ENCODE assay signal across 18 cellular contexts in the genomic region with DNA sequence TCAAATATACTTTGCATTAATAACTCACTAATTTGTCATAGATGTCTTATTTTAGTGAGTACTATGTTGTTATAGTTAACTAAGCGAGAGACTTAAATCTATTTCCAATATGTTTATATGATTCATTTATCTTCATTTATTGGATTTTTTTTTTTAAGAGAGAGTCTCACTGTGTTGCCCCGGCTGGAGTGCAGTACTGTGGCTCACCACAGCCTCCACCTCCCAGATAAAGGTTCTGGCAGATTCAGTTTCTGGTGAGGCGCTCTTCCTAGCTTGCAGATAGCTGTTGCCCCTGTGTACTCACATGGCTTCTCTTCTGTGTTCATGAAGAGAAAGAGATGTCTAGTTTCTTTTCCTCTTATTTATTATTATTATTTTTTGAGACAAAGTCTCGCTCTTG. TPM values are rescaled to one million over a fixed set of nuclear protein-coding genes. Genes with fewer than 3 reads are reported as not detected.
DNase-seq lines count a peak whose midpoint lies in the region; ATAC-seq, FAIRE-seq and TF ChIP-seq lines count a peak whose summit lies in the region.
"Had no signal": no experiment of that assay in that cellular context is flagged by ENCODE, and none has a peak within 500 bp of the region (broad histone marks: within the 10 kb centered on the region; RNA-seq: fewer than 3 reads in every experiment).

No MANE protein-coding gene starts in this region.

- BruUV-seq in IMR-90 (replicated peaks; lab: Mats Ljungman, UMichigan) = no TSS peak
- no TSS peak for BruUV-seq in K562 (replicated peaks; lab: Mats Ljungman, UMichigan)

- CTCF ChIA-PET in HEK293 (lab: Yijun Ruan, JAX) (interaction anchor here (1.1 kb wide), 1 partner anchor 224 kb away, joined by 4 read pairs; no protein-coding TSS in a partner anchor), IMR-90 (lab: Yijun Ruan, JAX) (interaction anchor here (0.8 kb wide), 1 partner anchor 33 kb away, joined by 4 read pairs; no protein-coding TSS in a partner anchor), K562 (lab: Yijun Ruan, JAX; ENCODE audit: low intra/inter-chr PET ratio) (no interaction called here)

- in situ Hi-C loops in IMR-90 (cut with MboI; ENCODE audit: low sequenced_read_pairs) = no loop called here
- in situ Hi-C loops in K562 (cut with MboI) = no loop called here
- in situ Hi-C loops in G401 (cut with HindIII; ENCODE audit: low sequenced_read_pairs) = no loop called here

- H3K27ac ChIP-seq in HEK293 (ENCODE audit: extremely low read depth, low read depth, low read length) (no peak overlapping the region), IMR-90 (ENCODE audit: insufficient read depth, low read length) (no peak overlapping the region), K562 (ENCODE audit: extremely low read depth, low read depth, low read length) (no peak overlapping the region)

- no peak for TF ChIP-seq RAD21 in IMR-90 (IDR thresholded peaks at IDR 0.05; ENCODE audit: low read length)
- no peak for TF ChIP-seq RAD21 in K562 (CRISPR knock-in tag; conservative IDR thresholded peaks at IDR 0.05 in 1 of 2, IDR thresholded peaks at IDR 0.05 in 1 of 2)

- intact Hi-C loops in IMR-90 (cut with micrococcal nuclease) = no loop called here
- intact Hi-C loops in K562 (cut with micrococcal nuclease) = no loop called here

- dilution Hi-C loops in IMR-90 (cut with HindIII; ENCODE audit: low sequenced_read_pairs, unreplicated experiment) = no loop called here

- DNase-seq in IMR-90 (no peak), K562 (ENCODE audit: extremely low read depth in 1 of 4, low spot score in 3 of 4) (no peak), G401 (ENCODE audit: low spot score) (no peak), cerebellum (ENCODE audit: low spot score) (no peak)
- DNase-seq: C1 segment of cervical spinal cord; Calu3; CD4-positive, alpha-beta memory T cell; COR-L47; DMS53; DMS79 treated with DMSO at 0.1 percent for 48 hours; GM23248; H7 had no signal

- peak overlapping the region; percentile 11; the same call in 1 of the 2 replicates for H2BK120ac ChIP-seq in IMR-90 (ENCODE audit: low read depth, low read length)

- no peaks in the 10 kb centered on the region for H3K79me2 ChIP-seq in K562 (ENCODE audit: control insufficient read depth, insufficient read depth, low read length)

- no peak overlapping the region; the same call in 1 of the 2 replicates for H3K18ac ChIP-seq in IMR-90 (ENCODE audit: low read depth, low read length)

- H2AK5ac ChIP-seq in IMR-90 (ENCODE audit: low read depth, low read length) = peak overlapping the region; percentile 51; the same call in 1 of the 2 replicates

- H3K36me3 ChIP-seq in HEK293 (ENCODE audit: control insufficient read depth in 2 of 2, insufficient read depth in 1 of 2, low read length in 2 of 2) (no peaks in the 10 kb centered on the region), IMR-90 (ENCODE audit: control insufficient read depth, insufficient read depth, low read length) (no peaks in the 10 kb centered on the region), K562 (ENCODE audit: control insufficient read depth, insufficient read depth, low read length) (no peaks in the 10 kb centered on the region)

- H3K9me1 ChIP-seq in IMR-90 (ENCODE audit: insufficient read depth, low read length) (peaks cover 3% of the 10 kb centered on the region; the same call in 1 of the 2 replicates), K562 (ENCODE audit: control insufficient read depth, insufficient read depth, low read length) (no peaks in the 10 kb centered on the region)

- H2AK9ac ChIP-seq in IMR-90 (replicated peaks; ENCODE audit: low read depth, low read length, poor library complexity) = no peak overlapping the region

- H3K4me2 ChIP-seq in IMR-90 (ENCODE audit: low read depth, low read length) = no peak overlapping the region
- no peak overlapping the region for H3K4me2 ChIP-seq in K562 (ENCODE audit: insufficient read depth, low read length)

- H3K14ac ChIP-seq in IMR-90 (replicated peaks; ENCODE audit: low read depth, low read length) = no peak overlapping the region

- no peak for TF ChIP-seq EP300 in K562 (IDR thresholded peaks at IDR 0.05; ENCODE audit: low read length)

- H3K4me1 ChIP-seq in HEK293 (ENCODE audit: control insufficient read depth, insufficient read depth, low read length) = no peaks in the 10 kb centered on the region
- H3K4me1 ChIP-seq in IMR-90 (ENCODE audit: control insufficient read depth, insufficient read depth, low read length) = no peaks in the 10 kb centered on the region; the same call in 1 of the 2 replicates
- H3K4me1 ChIP-seq in K562 (replicated peaks in 1 of 2; ENCODE audit: control insufficient read depth in 2 of 2, insufficient read depth in 2 of 2, low read length in 2 of 2) = peaks cover 0 to 2% of the 10 kb centered on the region in 2 experiments; a peak in 1 of 5 replicates

- no peak overlapping the region for H3K23ac ChIP-seq in IMR-90 (ENCODE audit: low read depth, low read length)

- POLR2A ChIA-PET in HEK293 (lab: Yijun Ruan, JAX) = no interaction called here
- POLR2A ChIA-PET in IMR-90 (lab: Charles Lee; ENCODE audit: unreplicated experiment) = no interaction called here
- POLR2A ChIA-PET in K562 (lab: Yijun Ruan, JAX) = no interaction called here

- TF ChIP-seq POLR2A in IMR-90 (IDR thresholded peaks at IDR 0.05; ENCODE audit: low read depth, low read length) = no peak
- TF ChIP-seq POLR2A in K562 (conservative IDR thresholded peaks at IDR 0.05) = no peak

- H4K20me1 ChIP-seq in IMR-90 (ENCODE audit: insufficient read depth, low read length) (no peaks in the 10 kb centered on the region), K562 (replicated peaks; ENCODE audit: control insufficient read depth, insufficient read depth, low read length) (no peaks in the 10 kb centered on the region)

- H4K5ac ChIP-seq in IMR-90 (ENCODE audit: low read depth, low read length) = no peak overlapping the region

- no peak overlapping the region for H3K9ac ChIP-seq in IMR-90 (ENCODE audit: low read depth, low read length)
- no peak overlapping the region for H3K9ac ChIP-seq in K562 (ENCODE audit: insufficient read depth in 1 of 2, low read depth in 2 of 2, low read length in 2 of 2)
- H3K9ac ChIP-seq: GM23248 had no signal

- no peaks in the 10 kb centered on the region for H3K9me3 ChIP-seq in HEK293 (ENCODE audit: control insufficient read depth, insufficient read depth, low read depth, low read length)
- H3K9me3 ChIP-seq in IMR-90 (ENCODE audit: control insufficient read depth, insufficient read depth, low read length) = no peaks in the 10 kb centered on the region
- peaks cover 3% of the 10 kb centered on the region; the same call in 1 of the 2 replicates for H3K9me3 ChIP-seq in K562 (replicated peaks; ENCODE audit: control insufficient read depth, insufficient read depth, low read depth, low read length)

- H2BK15ac ChIP-seq in IMR-90 (ENCODE audit: low read depth, low read length) = no peak overlapping the region; the same call in 2 of the 3 replicates

- no peak overlapping the region for H3K56ac ChIP-seq in IMR-90 (ENCODE audit: extremely low read depth, insufficient read depth, low read length)

- 0 out of 2 replicates have a peak overlapping the region, but pooled peaks have one; percentile 9 for H2BK20ac ChIP-seq in IMR-90 (ENCODE audit: low read depth, low read length)

- no peak overlapping the region for H2BK5ac ChIP-seq in IMR-90 (ENCODE audit: low read depth, low read length, poor library complexity, severe bottlenecking)

- FAIRE-seq in K562 (lab: Jason Lieb, UNC) = no peak
- FAIRE-seq: G401.6, GM12892, GM19239, H1 had no signal

- H4K8ac ChIP-seq in IMR-90 (ENCODE audit: low read depth in 2 of 2, low read length in 2 of 2) = no peak overlapping the region

- ATAC-seq in IMR-90 (ENCODE audit: low read depth) = no peak
- ATAC-seq in K562 = peak; percentile 70
- ATAC-seq in GM18907 (IDR thresholded peaks at IDR 0.05; ENCODE audit: unreplicated experiment) = no peak

- H3K4me3 ChIP-seq in HEK293 (ENCODE audit: low read depth, low read length) (no peak overlapping the region), IMR-90 (ENCODE audit: insufficient read depth, low read depth, low read length) (no peak overlapping the region), K562 (no peak overlapping the region)
- H3K4me3 ChIP-seq: GM23248 had no signal

- H3K4ac ChIP-seq in IMR-90 (ENCODE audit: low read depth, low read length) = no peak overlapping the region

- no peak overlapping the region for H4K91ac ChIP-seq in IMR-90 (ENCODE audit: insufficient read depth, low read depth, low read length)

- H3K27me3 ChIP-seq in IMR-90 (ENCODE audit: control insufficient read depth, insufficient read depth, low read length) (no peaks in the 10 kb centered on the region), K562 (ENCODE audit: control insufficient read depth in 2 of 2, insufficient read depth in 2 of 2, low read length in 2 of 2) (peaks cover 14 to 37% of the 10 kb centered on the region in 2 experiments; a peak in 4 of 5 replicates)

- no peak for TF ChIP-seq CTCF in HEK293 (tag by site-specific recombination; IDR thresholded peaks at IDR 0.05)
- no peak for TF ChIP-seq CTCF in IMR-90 (conservative IDR thresholded peaks at IDR 0.05; ENCODE audit: low read depth, low read length)
- TF ChIP-seq CTCF in K562 (IDR thresholded peaks at IDR 0.05 in 2 of 3, conservative IDR thresholded peaks at IDR 0.05 in 1 of 3; ENCODE audit: insufficient read depth in 2 of 3, low read depth in 1 of 3, low read length in 3 of 3) = no peak

- no CpG with 5 or more reads among the region's 4 CpGs for WGBS in IMR-90 (ENCODE audit: extremely low coverage in 2 of 2, insufficient read length in 1 of 2), 2 experiments
- 10% methylated on average over 4 of the region's 4 CpGs for WGBS in K562 (ENCODE audit: insufficient coverage, low coverage, missing lambda C conversion rate)

- H3K79me1 ChIP-seq in IMR-90 (ENCODE audit: low read depth in 1 of 2, low read length in 2 of 2) = no peaks in the 10 kb centered on the region

- H2AFZ ChIP-seq in IMR-90 (replicated peaks; ENCODE audit: low read length, poor library complexity) = no peak overlapping the region
- no peak overlapping the region for H2AFZ ChIP-seq in K562 (ENCODE audit: low read depth, low read length)
- H2AFZ ChIP-seq: GM23248 had no signal

RNA-seq across cellular contexts. Expression of a gene that starts 43.9 kb away (rescaled TPM):
- total RNA-seq in IMR-90 (2012; rRNA removed) (43.6 and 118 TPM in 2 replicates), K562 (2014; rRNA removed) (158 and 216 TPM in 2 replicates), K562 (2014; rRNA removed; fragmentation: Illumina TruSeq; extraction: Trizol) (595 and 636 TPM in 2 replicates), K562 (2015; rRNA removed; fragmentation: Illumina TruSeq; extraction: Trizol) (301 and 351 TPM in 2 replicates), K562 (2021) (442 and 541 TPM in 2 replicates), cerebellum (53.3 TPM)
- polyA plus RNA-seq in IMR-90 (2012; rRNA removed) (178 and 219 TPM in 2 replicates), K562 (2011; rRNA removed) (431 and 603 TPM in 2 replicates), K562 (2014; fragmentation: Illumina TruSeq; extraction: Trizol) (376 and 415 TPM in 2 replicates), K562 (2014; fragmentation: Nextera tagmentation; extraction: Ambion mirVana) (1,000 to 10,000 TPM; 1,614 to 1,893 TPM), K562 (2014; rRNA removed) (381 and 487 TPM in 2 replicates)
- polyA plus RNA-seq in IMR-90 (2012; cell fraction: cytosol; rRNA removed) = 15.8 and 48.1 TPM in 2 replicates
- 12.1 and 50.7 TPM in 2 replicates for polyA plus RNA-seq in IMR-90 (2012; cell fraction: nucleus; rRNA removed; ENCODE audit: low replicate concordance)
- total RNA-seq in K562 (2011; cell fraction: chromatin; rRNA removed; ENCODE audit: low replicate concordance) = 54.1 and 65.9 TPM in 2 replicates
- 63.4 and 64.6 TPM in 2 replicates for total RNA-seq in K562 (2011; cell fraction: nucleolus; rRNA removed)
- total RNA-seq in K562 (2011; cell fraction: nucleoplasm; rRNA removed) = 96.9 and 119 TPM in 2 replicates
- polyA plus RNA-seq in K562 (2011; cell fraction: cytosol; rRNA removed) = 231 and 551 TPM in 2 replicates
- polyA plus RNA-seq in K562 (2011; cell fraction: nucleus; rRNA removed) = 88.3 and 172 TPM in 2 replicates
- polyA plus RNA-seq in K562 (2012) = 351 and 945 TPM in 2 replicates
- 394 and 412 TPM in 2 replicates for polyA minus RNA-seq in K562 (2011; rRNA and poly(A)+ RNA removed)
- 40.2 and 54.7 TPM in 2 replicates for polyA minus RNA-seq in K562 (2011; cell fraction: cytosol; rRNA and poly(A)+ RNA removed)
- 31.1 and 54.2 TPM in 2 replicates for polyA minus RNA-seq in K562 (2011; cell fraction: nucleus; rRNA and poly(A)+ RNA removed)
- total RNA-seq in G401 (2014; rRNA removed; shearing (Covaris generic)) = 149 and 171 TPM in 2 replicates
